In the genomic region with DNA sequence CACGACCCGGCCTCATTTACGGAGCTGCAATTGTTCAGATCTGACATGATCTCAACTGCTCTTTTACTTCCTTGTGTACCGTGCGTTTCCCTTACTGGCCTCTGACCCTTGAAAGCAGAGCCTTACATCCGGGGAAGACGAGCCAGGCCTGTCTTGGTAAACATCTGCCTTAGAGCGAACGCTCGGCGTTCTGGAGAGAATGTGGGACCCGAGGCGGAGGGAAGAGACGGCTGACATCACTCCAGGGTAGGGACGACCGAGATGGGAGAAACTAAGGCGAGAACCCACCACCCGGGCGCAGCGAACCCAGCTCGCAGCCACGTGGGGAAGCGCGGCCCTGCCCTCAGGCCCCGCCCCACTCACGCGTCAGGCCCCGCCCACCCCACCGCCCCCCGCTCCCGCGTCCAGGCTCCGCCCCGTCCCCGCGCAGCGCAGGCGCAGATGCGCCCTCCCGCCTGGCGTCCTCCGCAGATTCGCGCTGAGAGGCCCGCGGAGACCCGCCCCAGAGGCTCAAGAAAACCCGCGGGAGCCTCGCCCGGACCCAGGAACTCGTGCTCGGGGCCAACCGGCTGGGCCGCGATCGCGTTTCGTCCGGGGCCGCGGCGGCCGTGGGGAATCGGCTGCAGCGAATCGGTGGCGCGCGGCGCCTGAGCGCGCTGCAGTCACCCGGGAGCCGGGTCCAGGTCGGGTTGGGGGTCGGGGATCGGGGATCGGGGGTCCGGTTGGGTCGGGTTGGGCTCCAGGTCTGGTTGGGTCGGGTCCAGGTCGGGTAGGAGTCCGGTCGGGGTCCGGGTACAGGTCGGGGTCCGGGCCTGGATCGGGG, we compare ENCODE assay signal across 8 cellular contexts. TPM values are rescaled to one million over a fixed set of nuclear protein-coding genes. Genes with fewer than 3 reads are reported as not detected.
DNase-seq lines count a peak whose midpoint lies in the region; ATAC-seq and TF ChIP-seq lines count a peak whose summit lies in the region.

A gene (plus strand): TSS at position 438 of the 823 bp plus-strand sequence. CDS start 922 bp downstream, outside the sequence.

- peak within 1 kb of the TSS; percentile 94 to 99 (median 98) for H3K27ac Mint-ChIP-seq in CD14-positive monocyte
- peak within 1 kb of the TSS; percentile 88 to 93 for H3K27ac Mint-ChIP-seq in natural killer cell treated with Interleukin-12 subunit alpha and Interleukin-12 subunit beta and Interleukin-15 and Interleukin-18, amount 100 ng/mL, for 72 hours

- peak; percentile 82 for TF ChIP-seq POLR2A in Raji (IDR thresholded peaks at IDR 0.05; ENCODE audit: insufficient read depth, low read depth, low read length)

- H3K36me3 Mint-ChIP-seq in CD14-positive monocyte = peaks cover 14 to 35% of the 10 kb centered on the region in 2 donors
- no peaks in the 10 kb centered on the region for H3K36me3 Mint-ChIP-seq in natural killer cell treated with Interleukin-12 subunit alpha and Interleukin-12 subunit beta and Interleukin-15 and Interleukin-18, amount 100 ng/mL, for 72 hours

- peak within 1 kb of the TSS; percentile 74 for H3K4me3 ChIP-seq in fibroblast of pulmonary artery (replicated peaks; ENCODE audit: low read depth, low read length)

- DNase-seq in CD14-positive monocyte (ENCODE audit: low spot score) (peak; percentile 78), HuH-7 (ENCODE audit: low spot score) (peak; percentile 83), fibroblast of pulmonary artery (ENCODE audit: low read depth) (peak; percentile 83)
- DNase-seq in activated effector memory CD4-positive, alpha-beta T cell treated with Interleukin-2 at 50 U/mL for 16 hours = peak; percentile 79
- DNase-seq in natural killer cell treated with Interleukin-12 subunit alpha and Interleukin-12 subunit beta and Interleukin-15 and Interleukin-18, amount 100 ng/mL, for 72 hours (ENCODE audit: low spot score) = peak; percentile 90
- peak; percentile 86 to 95 (median 88) for DNase-seq in stimulated activated naive CD4-positive, alpha-beta T cell (lab: John Stamatoyannopoulos, UW)

- H3K27me3 Mint-ChIP-seq in CD14-positive monocyte (ENCODE audit: low read depth in 3 of 3) = peaks cover 0 to 2% (median 0%) of the 10 kb centered on the region in 3 donors
- no peaks in the 10 kb centered on the region for H3K27me3 Mint-ChIP-seq in natural killer cell treated with Interleukin-12 subunit alpha and Interleukin-12 subunit beta and Interleukin-15 and Interleukin-18, amount 100 ng/mL, for 72 hours

- H3K4me1 Mint-ChIP-seq in CD14-positive monocyte = peaks cover 29% of the 10 kb centered on the region
- H3K4me1 Mint-ChIP-seq in natural killer cell treated with Interleukin-12 subunit alpha and Interleukin-12 subunit beta and Interleukin-15 and Interleukin-18, amount 100 ng/mL, for 72 hours (ENCODE audit: low read depth in 2 of 2) = peaks cover 7 to 8% of the 10 kb centered on the region in 2 donors

- peaks cover 0 to 2% (median 0%) of the 10 kb centered on the region in 7 donors for H3K9me3 Mint-ChIP-seq in CD14-positive monocyte
- no peaks in the 10 kb centered on the region for H3K9me3 Mint-ChIP-seq in natural killer cell treated with Interleukin-12 subunit alpha and Interleukin-12 subunit beta and Interleukin-15 and Interleukin-18, amount 100 ng/mL, for 72 hours

- TF ChIP-seq CTCF in CD14-positive monocyte (IDR thresholded peaks at IDR 0.05) (no peak), fibroblast of pulmonary artery (IDR thresholded peaks at IDR 0.05; ENCODE audit: low read length, missing control alignments) (no peak)

- ATAC-seq in GM19395 (IDR thresholded peaks at IDR 0.05; ENCODE audit: unreplicated experiment) = peak; percentile 63
- ATAC-seq in natural killer cell treated with Interleukin-12 subunit alpha and Interleukin-12 subunit beta and Interleukin-15 and Interleukin-18, amount 100 ng/mL, for 72 hours = peak; percentile 90 to 95

- H3K4me3 Mint-ChIP-seq in CD14-positive monocyte = peak within 1 kb of the TSS; percentile 92 to 94
- peak within 1 kb of the TSS; percentile 88 for H3K4me3 Mint-ChIP-seq in natural killer cell treated with Interleukin-12 subunit alpha and Interleukin-12 subunit beta and Interleukin-15 and Interleukin-18, amount 100 ng/mL, for 72 hours

- intact Hi-C loops in CD14-positive monocyte (cut with micrococcal nuclease) = loop anchor here in 1 of 2 donors (2.0 to 5.0 kb wide), 2 partner anchors 22 to 71 kb away; a partner anchor contains a TSS

RNA-seq across cellular contexts. Expression of the gene that starts here (rescaled TPM):
- 10 to 100 TPM in 1 of 2 donors, 1 to 10 TPM in 1; 7.3 to 11.4 TPM for polyA plus RNA-seq in CD14-positive monocyte
- total RNA-seq in natural killer cell treated with Interleukin-12 subunit alpha and Interleukin-12 subunit beta and Interleukin-15 and Interleukin-18, amount 100 ng/mL, for 72 hours = 100 to 1,000 TPM in 1 of 2 donors, 10 to 100 TPM in 1; 55.5 to 156 TPM

Comparison
In these comparisons a context has a peak if more than half of its experiments do, and no peak if none do; other contexts are left out.
1. Peak in every context shown above with its lines: DNase-seq, ATAC-seq and H3K4me3 ChIP-seq.